Comparison of ENCODE assay signal across 17 cellular contexts in genomic region chr12:127063339-127064090, GRCh38.
A peak's percentile ranks its signal among the peaks of the same experiment; 100 is the strongest.
DNase-seq lines count a peak whose midpoint lies in the region; ATAC-seq and TF ChIP-seq lines count a peak whose summit lies in the region.
"Had no signal": no experiment of that assay in that cellular context is flagged by ENCODE, and none has a peak within 500 bp of the region (broad histone marks: within the 10 kb centered on the region; RNA-seq: fewer than 3 reads in every experiment).

No MANE protein-coding gene starts in this region.

- ATAC-seq in mucosa of descending colon, result peak; percentile 10
- ATAC-seq in GM21825 (IDR thresholded peaks at IDR 0.05; ENCODE audit: unreplicated experiment), result no peak
- ATAC-seq: CD8-positive, alpha-beta T cell; right lobe of liver; Right ventricle myocardium inferior had no signal

- no peaks in the 10 kb centered on the region for H3K4me1 ChIP-seq in mucosa of descending colon (ENCODE audit: low read depth)
- H3K4me1 ChIP-seq: right lobe of liver had no signal

- intact Hi-C loops in mucosa of descending colon (cut with DNase I, micrococcal nuclease), result no loop called here

- peak; percentile 32 for DNase-seq in HT-29 (ENCODE audit: low spot score)
- DNase-seq in NCI-H2081 treated with DMSO at 0.1 percent for 48 hours (lab: John Stamatoyannopoulos, UW), result peak; percentile 47
- peak; percentile 9 for DNase-seq in SHP77 treated with DMSO at 0.1 percent for 48 hours (lab: John Stamatoyannopoulos, UW)
- DNase-seq in mucosa of descending colon, result no peak
- no peak for DNase-seq in GDM1 (lab: John Stamatoyannopoulos, UW)
- no peak for DNase-seq in activated CD4-positive, alpha-beta T cell treated with anti-CD3 and anti-CD28 coated beads for 1 hour
- DNase-seq: activated CD4-positive, alpha-beta T cell treated with anti-CD3 and anti-CD28 coated beads, Interleukin-2, amount 50 U/mL, for 48 hours; activated naive CD4-positive, alpha-beta T cell treated with Interleukin-2 at 50 U/mL for 16 hours; activated T-cell treated with anti-CD3 and anti-CD28 coated beads for 4 hours; amygdala; CD8-positive, alpha-beta T cell; central memory CD4-positive, alpha-beta T cell; HFFc6; right lobe of liver; WERI-Rb-1 had no signal

- TF ChIP-seq CTCF in mucosa of descending colon (IDR thresholded peaks at IDR 0.05), result no peak

- no peaks in the 10 kb centered on the region for H3K36me3 ChIP-seq in mucosa of descending colon (ENCODE audit: low read depth)
- H3K36me3 ChIP-seq: right lobe of liver, WERI-Rb-1 had no signal

- no peak overlapping the region for H3K4me3 ChIP-seq in mucosa of descending colon
- H3K4me3 ChIP-seq: right lobe of liver had no signal

- H3K9me3 ChIP-seq in mucosa of descending colon, result no peaks in the 10 kb centered on the region
- H3K9me3 ChIP-seq: right lobe of liver had no signal

Comparison
In these comparisons a context has a peak if more than half of its experiments do, and no peak if none do; other contexts are left out.
1. DNase-seq: peak in HT-29 (single experiment), NCI-H2081 treated with DMSO at 0.1 percent for 48 hours (single experiment) and SHP77 treated with DMSO at 0.1 percent for 48 hours (single experiment); none in mucosa of descending colon (0 of 3), GDM1 (single experiment) and activated CD4-positive, alpha-beta T cell treated with anti-CD3 and anti-CD28 coated beads for 1 hour (single experiment).